10 cellular contexts compared by ENCODE assay signal in the genomic region with DNA sequence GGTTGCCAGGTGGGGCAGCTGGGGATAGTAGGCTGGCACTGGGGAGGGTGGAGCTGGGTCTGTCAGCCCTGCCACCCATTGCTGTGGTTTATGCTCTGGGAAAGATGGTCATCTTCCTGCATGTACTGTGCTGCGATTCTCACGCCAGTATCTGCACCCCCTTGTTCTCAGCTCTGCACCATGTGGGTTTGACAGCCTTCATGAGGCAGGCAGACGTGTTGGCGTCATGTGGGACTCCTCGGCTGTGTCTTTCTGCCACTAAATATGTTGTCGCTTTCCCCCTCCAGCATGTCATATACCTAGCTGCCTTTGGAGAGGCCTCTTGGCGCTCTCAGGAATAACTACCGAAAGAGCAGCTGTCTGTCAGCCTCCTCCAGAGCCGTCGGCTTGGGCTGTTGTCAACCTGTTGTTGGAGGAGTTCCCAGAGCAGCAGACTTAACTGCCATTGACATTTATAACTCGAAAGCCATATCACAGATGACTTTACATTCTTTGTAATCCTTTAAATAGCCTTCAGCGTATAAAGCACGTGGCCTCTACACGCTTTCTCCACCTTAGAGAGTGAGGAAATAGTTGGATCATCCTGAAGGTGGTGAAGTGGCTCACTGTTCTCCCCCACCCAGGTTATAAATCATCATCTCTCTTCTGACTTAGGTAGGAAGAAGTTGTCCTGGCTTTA.
DNase-seq lines count a peak whose midpoint lies in the region; ATAC-seq and TF ChIP-seq lines count a peak whose summit lies in the region.
"Had no signal": no experiment of that assay in that cellular context is flagged by ENCODE, and none has a peak within 500 bp of the region (broad histone marks: within the 10 kb centered on the region; RNA-seq: fewer than 3 reads in every experiment).

No MANE protein-coding gene starts in this region.

- peak overlapping the region; percentile 23 for H3K27ac Mint-ChIP-seq in stimulated activated naive CD8-positive, alpha-beta T cell treated with anti-CD3 and anti-CD28 coated beads, Interleukin-15, Interleukin-2, amounts not matched to agents 100 ng/mL and 50 ng/mL, for 24 hours
- peak overlapping the region; percentile 65 for H3K27ac Mint-ChIP-seq in activated T-helper 17 cell treated with anti-CD3 and anti-CD28 coated beads, Interleukin-2, amount 50 U/mL, for 72 hours
- H3K27ac Mint-ChIP-seq: nephron progenitor cell had no signal

- H3K9me2 ChIP-seq in SK-N-SH, result no peaks in the 10 kb centered on the region

- H3K4me3 ChIP-seq in lung (no peak overlapping the region), SK-N-SH (ENCODE audit: low read depth in 2 of 2, low read length in 1 of 2) (no peak overlapping the region), ovary (no peak overlapping the region)
- H3K4me3 ChIP-seq: GM12878 had no signal

- peaks cover 7% of the 10 kb centered on the region for H3K36me3 Mint-ChIP-seq in stimulated activated naive CD8-positive, alpha-beta T cell treated with anti-CD3 and anti-CD28 coated beads, Interleukin-15, Interleukin-2, amounts not matched to agents 100 ng/mL and 50 ng/mL, for 24 hours (ENCODE audit: low read depth)
- peaks cover 21% of the 10 kb centered on the region for H3K36me3 Mint-ChIP-seq in activated T-helper 17 cell treated with anti-CD3 and anti-CD28 coated beads, Interleukin-2, amount 50 U/mL, for 72 hours (ENCODE audit: low read depth)

- H3F3A ChIP-seq in SK-N-SH (replicated peaks; ENCODE audit: insufficient read depth), result peaks cover 21% of the 10 kb centered on the region

- H3K9me3 ChIP-seq in lung (ENCODE audit: control insufficient read depth in 2 of 2, insufficient read depth in 1 of 2, low read length in 1 of 2) (no peaks in the 10 kb centered on the region), SK-N-SH (no peaks in the 10 kb centered on the region), ovary (no peaks in the 10 kb centered on the region)

- H3K4me2 ChIP-seq in SK-N-SH, result no peak overlapping the region

- H3K36me3 ChIP-seq in lung (ENCODE audit: control insufficient read depth in 2 of 2, insufficient read depth in 2 of 2, low read length in 2 of 2) (no peaks in the 10 kb centered on the region), SK-N-SH (replicated peaks in 1 of 2; ENCODE audit: control insufficient read depth in 1 of 2, insufficient read depth in 2 of 2, low read length in 1 of 2) (no peaks in the 10 kb centered on the region), ovary (no peaks in the 10 kb centered on the region)

- no peak overlapping the region for H3K4me3 Mint-ChIP-seq in stimulated activated naive CD8-positive, alpha-beta T cell treated with anti-CD3 and anti-CD28 coated beads, Interleukin-15, Interleukin-2, amounts not matched to agents 100 ng/mL and 50 ng/mL, for 24 hours
- H3K4me3 Mint-ChIP-seq in activated T-helper 17 cell treated with anti-CD3 and anti-CD28 coated beads, Interleukin-2, amount 50 U/mL, for 72 hours, result peak overlapping the region; percentile 44
- H3K4me3 Mint-ChIP-seq: nephron progenitor cell had no signal

- ATAC-seq in stimulated activated naive CD8-positive, alpha-beta T cell treated with anti-CD3 and anti-CD28 coated beads, Interleukin-15, Interleukin-2, amounts not matched to agents 100 U/mL and 50 U/mL, for 24 hours, result no peak
- no peak for ATAC-seq in activated T-helper 17 cell treated with anti-CD3 and anti-CD28 coated beads, Interleukin-2, amount 50 U/mL, for 72 hours (replicated peaks)
- peak; percentile 23 for ATAC-seq in lung (ENCODE audit: insufficient read depth, low FRiP score)
- ATAC-seq: GM12878 had no signal

- no peak for TF ChIP-seq POLR2A in ovary (IDR thresholded peaks at IDR 0.05)

- H3K4me1 Mint-ChIP-seq in stimulated activated naive CD8-positive, alpha-beta T cell treated with anti-CD3 and anti-CD28 coated beads, Interleukin-15, Interleukin-2, amounts not matched to agents 100 ng/mL and 50 ng/mL, for 24 hours (ENCODE audit: low read depth), result peaks cover 77% of the 10 kb centered on the region
- peaks cover 76% of the 10 kb centered on the region for H3K4me1 Mint-ChIP-seq in activated T-helper 17 cell treated with anti-CD3 and anti-CD28 coated beads, Interleukin-2, amount 50 U/mL, for 72 hours

- H3K4me1 ChIP-seq in lung (ENCODE audit: control insufficient read depth in 2 of 2, insufficient read depth in 2 of 2, low read length in 2 of 2) (peaks cover 10 to 44% of the 10 kb centered on the region in 2 donors), SK-N-SH (ENCODE audit: control insufficient read depth in 1 of 2, insufficient read depth in 2 of 2, low read depth in 1 of 2, low read length in 1 of 2) (peaks cover 25 to 35% of the 10 kb centered on the region in 2 experiments; a peak in 3 of 4 replicates), ovary (ENCODE audit: insufficient read depth) (peaks cover 7% of the 10 kb centered on the region)

- CTCF ChIA-PET in SK-N-SH (lab: Yijun Ruan, JAX), result interaction anchor here (1.1 to 1.7 kb wide), 2 partner anchors 12 to 286 kb away, joined by 3 to 5 read pairs; no protein-coding TSS in a partner anchor

- WGBS in lung, 2 donors, result 67 to 70% methylated on average over 14 of the region's 14 CpGs
- 94% methylated on average over 14 of the region's 14 CpGs for WGBS in SK-N-SH (ENCODE audit: low lambda C conversion rate)
- 90 to 93% (median 91%) methylated on average over 14 of the region's 14 CpGs for WGBS in ovary, 3 donors

- no peaks in the 10 kb centered on the region for H3K27me3 Mint-ChIP-seq in stimulated activated naive CD8-positive, alpha-beta T cell treated with anti-CD3 and anti-CD28 coated beads, Interleukin-15, Interleukin-2, amounts not matched to agents 100 ng/mL and 50 ng/mL, for 24 hours
- H3K27me3 Mint-ChIP-seq in activated T-helper 17 cell treated with anti-CD3 and anti-CD28 coated beads, Interleukin-2, amount 50 U/mL, for 72 hours, result no peaks in the 10 kb centered on the region

- POLR2A ChIA-PET in SK-N-SH (lab: Yijun Ruan, JAX), result no interaction called here

- no peaks in the 10 kb centered on the region for H3K9me3 Mint-ChIP-seq in stimulated activated naive CD8-positive, alpha-beta T cell treated with anti-CD3 and anti-CD28 coated beads, Interleukin-15, Interleukin-2, amounts not matched to agents 100 ng/mL and 50 ng/mL, for 24 hours
- no peaks in the 10 kb centered on the region for H3K9me3 Mint-ChIP-seq in activated T-helper 17 cell treated with anti-CD3 and anti-CD28 coated beads, Interleukin-2, amount 50 U/mL, for 72 hours
- H3K9me3 Mint-ChIP-seq: nephron progenitor cell had no signal

- TF ChIP-seq CTCF in lung (IDR thresholded peaks at IDR 0.05; ENCODE audit: control extremely low read depth, extremely low read depth), result no peak
- no peak for TF ChIP-seq CTCF in SK-N-SH (IDR thresholded peaks at IDR 0.05)
- no peak for TF ChIP-seq CTCF in ovary (IDR thresholded peaks at IDR 0.05)

- no peak for DNase-seq in stimulated activated naive CD8-positive, alpha-beta T cell treated with anti-CD3 and anti-CD28 coated beads, Interleukin-15, Interleukin-2, amounts not matched to agents 100 U/mL and 50 U/mL, for 24 hours
- DNase-seq in lung (ENCODE audit: low spot score) (no peak), T-helper 9 cell (no peak), SK-N-SH (no peak), ovary (no peak), activated gamma-delta T cell (lab: John Stamatoyannopoulos, UW) (no peak)
- DNase-seq: nephron progenitor cell had no signal

- H3K27me3 ChIP-seq in lung (ENCODE audit: control insufficient read depth, insufficient read depth), result no peaks in the 10 kb centered on the region
- H3K27me3 ChIP-seq in SK-N-SH (ENCODE audit: insufficient read depth), result no peaks in the 10 kb centered on the region
- H3K27me3 ChIP-seq in ovary, result no peaks in the 10 kb centered on the region

- TF ChIP-seq EP300 in SK-N-SH (IDR thresholded peaks at IDR 0.05; ENCODE audit: borderline replicate concordance in 1 of 2, low read depth in 1 of 2, low read length in 1 of 2) (no peak), ovary (IDR thresholded peaks at IDR 0.05) (no peak)

- no peaks in the 10 kb centered on the region for H4K20me1 ChIP-seq in SK-N-SH (ENCODE audit: insufficient read depth)

- H3K79me2 ChIP-seq in SK-N-SH (ENCODE audit: insufficient read depth), result peaks cover 10% of the 10 kb centered on the region; the same call in 1 of the 2 replicates

- peak overlapping the region in 1 of 2 donors; percentile 94 for H3K27ac ChIP-seq in lung (ENCODE audit: low read depth in 1 of 2, low read length in 1 of 2)
- H3K27ac ChIP-seq in SK-N-SH (ENCODE audit: low read depth in 2 of 2, low read length in 1 of 2), result no peak overlapping the region
- no peak overlapping the region for H3K27ac ChIP-seq in ovary

- no peak overlapping the region for H3K9ac ChIP-seq in SK-N-SH

- H2AFZ ChIP-seq in SK-N-SH (ENCODE audit: low read depth), result no peak overlapping the region

- TF ChIP-seq RAD21 in SK-N-SH (IDR thresholded peaks at IDR 0.05; ENCODE audit: low read length), result no peak

- intact Hi-C loops in ovary (cut with DNase I), result no loop called here

TF ChIP-seq in SK-N-SH, 30 proteins besides CTCF, POLR2A, EP300 and RAD21 (continues in another document):
- no peak for TF ChIP-seq TAF1 (IDR thresholded peaks at IDR 0.05; ENCODE audit: borderline replicate concordance, low read depth, low read length)
- TF ChIP-seq YY1 (IDR thresholded peaks at IDR 0.05; ENCODE audit: low read depth), result no peak
- no peak for TF ChIP-seq ELF1 (IDR thresholded peaks at IDR 0.05)
- TF ChIP-seq RXRA (IDR thresholded peaks at IDR 0.05; ENCODE audit: borderline replicate concordance, low read depth), result no peak
- TF ChIP-seq NFIC (IDR thresholded peaks at IDR 0.05; ENCODE audit: borderline replicate concordance), result no peak
- TF ChIP-seq SMC3 (IDR thresholded peaks at IDR 0.05; ENCODE audit: low read depth, low read length), result no peak
- TF ChIP-seq USF2 (IDR thresholded peaks at IDR 0.05; ENCODE audit: borderline replicate concordance, low read depth, low read length), result no peak
- no peak for TF ChIP-seq GABPA (IDR thresholded peaks at IDR 0.05; ENCODE audit: low read depth)
- no peak for TF ChIP-seq RCOR1 (IDR thresholded peaks at IDR 0.05; ENCODE audit: low read length)
- TF ChIP-seq, protein P1, sequence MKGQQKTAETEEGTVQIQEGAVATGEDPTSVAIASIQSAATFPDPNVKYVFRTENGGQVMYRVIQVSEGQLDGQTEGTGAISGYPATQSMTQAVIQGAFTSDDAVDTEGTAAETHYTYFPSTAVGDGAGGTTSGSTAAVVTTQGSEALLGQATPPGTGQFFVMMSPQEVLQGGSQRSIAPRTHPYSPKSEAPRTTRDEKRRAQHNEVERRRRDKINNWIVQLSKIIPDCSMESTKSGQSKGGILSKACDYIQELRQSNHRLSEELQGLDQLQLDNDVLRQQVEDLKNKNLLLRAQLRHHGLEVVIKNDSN (IDR thresholded peaks at IDR 0.05; ENCODE audit: borderline replicate concordance, low read depth), result no peak
